16 cellular contexts compared by ENCODE assay signal in the genomic region with DNA sequence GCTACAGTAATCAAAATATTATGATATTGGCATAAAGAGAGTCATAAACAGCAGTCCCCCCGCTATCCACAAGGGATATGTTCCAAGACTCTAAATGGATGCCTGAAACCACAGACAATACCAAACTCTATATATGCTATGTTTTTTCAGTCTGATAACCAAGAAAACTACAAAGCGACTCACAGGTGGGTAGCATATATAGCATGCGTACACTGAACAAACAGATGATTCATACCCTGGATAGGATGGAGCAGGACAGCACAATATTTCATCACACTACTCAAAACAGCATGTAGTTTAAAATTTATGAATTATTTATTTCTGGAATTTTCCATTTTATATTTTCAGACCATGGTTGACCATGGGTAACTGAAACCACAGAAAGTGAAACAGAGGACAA.
A peak's percentile ranks its signal among the peaks of the same experiment; 100 is the strongest.
DNase-seq lines count a peak whose midpoint lies in the region; FAIRE-seq and TF ChIP-seq lines count a peak whose summit lies in the region.
"Had no signal": no experiment of that assay in that cellular context is flagged by ENCODE, and none has a peak within 500 bp of the region (broad histone marks: within the 10 kb centered on the region; RNA-seq: fewer than 3 reads in every experiment).

No MANE protein-coding gene starts in this region.

- H3K36me3 ChIP-seq in bronchial epithelial cell (ENCODE audit: control insufficient read depth, insufficient read depth, low read length) = no peaks in the 10 kb centered on the region
- H3K36me3 ChIP-seq in MM.1S (replicated peaks; ENCODE audit: insufficient read depth, low read length) = no peaks in the 10 kb centered on the region
- no peaks in the 10 kb centered on the region for H3K36me3 ChIP-seq in PC-9 (ENCODE audit: low read depth)
- H3K36me3 ChIP-seq: BLaER1 treated with 17β-estradiol and CSF1 and Interleukin-3, amounts not matched to agents 10 nM and 100 nM; HAP-1 had no signal

- intact Hi-C loops in PC-9 (cut with micrococcal nuclease; ENCODE audit: unreplicated experiment) = no loop called here

- no peak for FAIRE-seq in RCC 7860 (lab: Jason Lieb, UNC)
- FAIRE-seq in bronchial epithelial cell (lab: Jason Lieb, UNC) = no peak
- FAIRE-seq: H1 had no signal

- peak; percentile 71 for DNase-seq in ELR (ENCODE audit: low read depth)
- DNase-seq in HCEC 1CT = peak; percentile 41
- peak; percentile 11 for DNase-seq in RCC 7860 (ENCODE audit: low spot score)
- DNase-seq in bronchial epithelial cell (ENCODE audit: low read depth) = peak; percentile 76
- no peak for DNase-seq in putamen (ENCODE audit: low spot score)
- DNase-seq in NCI-H1105 treated with DMSO at 0.1 percent for 48 hours (lab: John Stamatoyannopoulos, UW) = no peak
- DNase-seq in MM.1S = no peak
- DNase-seq in PC-9 = no peak
- DNase-seq: CD8-positive, alpha-beta T cell; DMS 273 treated with DMSO at 0.1 percent for 48 hours; DMS79; GF-D8; KG1 had no signal

- CTCF ChIA-PET in PC-9 (lab: Charles Lee) = no interaction called here

- H3K4me2 ChIP-seq in MM.1S (ENCODE audit: low read depth, low read length) (no peak overlapping the region), PC-9 (no peak overlapping the region)
- H3K4me2 ChIP-seq: BLaER1 treated with 17β-estradiol and CSF1 and Interleukin-3, amounts not matched to agents 10 nM and 100 nM had no signal

- H2AFZ ChIP-seq in MM.1S (ENCODE audit: low read length) = no peak overlapping the region
- no peak overlapping the region for H2AFZ ChIP-seq in PC-9

- TF ChIP-seq CTCF in bronchial epithelial cell (IDR thresholded peaks at IDR 0.05; ENCODE audit: insufficient read depth, low read length, severe bottlenecking) (no peak), MM.1S (IDR thresholded peaks at IDR 0.05; ENCODE audit: low read length) (no peak), PC-9 (conservative IDR thresholded peaks at IDR 0.05) (no peak)

- H3K79me2 ChIP-seq in MM.1S (ENCODE audit: low read length) (no peaks in the 10 kb centered on the region), PC-9 (ENCODE audit: low read depth) (no peaks in the 10 kb centered on the region)

- H3K4me3 ChIP-seq in bronchial epithelial cell (ENCODE audit: low read depth, low read length) = no peak overlapping the region
- no peak overlapping the region for H3K4me3 ChIP-seq in MM.1S (ENCODE audit: low read length)
- H3K4me3 ChIP-seq in PC-9 = no peak overlapping the region
- H3K4me3 ChIP-seq: BLaER1 treated with 17β-estradiol and CSF1 and Interleukin-3, amounts not matched to agents 10 nM and 100 nM; HAP-1 had no signal

- H3K27me3 ChIP-seq in bronchial epithelial cell (ENCODE audit: control insufficient read depth, insufficient read depth, low read length) = no peaks in the 10 kb centered on the region
- no peaks in the 10 kb centered on the region for H3K27me3 ChIP-seq in MM.1S (replicated peaks; ENCODE audit: insufficient read depth, low read length)
- H3K27me3 ChIP-seq in PC-9 (ENCODE audit: insufficient read depth, low read depth) = no peaks in the 10 kb centered on the region
- H3K27me3 ChIP-seq: BLaER1 treated with 17β-estradiol and CSF1 and Interleukin-3, amounts not matched to agents 10 nM and 100 nM had no signal

- no peaks in the 10 kb centered on the region for H4K20me1 ChIP-seq in MM.1S (ENCODE audit: insufficient read depth, low read length)
- no peaks in the 10 kb centered on the region for H4K20me1 ChIP-seq in PC-9 (ENCODE audit: insufficient read depth)
- H4K20me1 ChIP-seq: BLaER1 treated with 17β-estradiol and CSF1 and Interleukin-3, amounts not matched to agents 10 nM and 100 nM had no signal

- no peak overlapping the region for H3K9ac ChIP-seq in MM.1S (ENCODE audit: low read length)
- H3K9ac ChIP-seq: BLaER1 treated with 17β-estradiol and CSF1 and Interleukin-3, amounts not matched to agents 10 nM and 100 nM had no signal

- H3K9me2 ChIP-seq in MM.1S (replicated peaks; ENCODE audit: insufficient read depth, low read length) (no peaks in the 10 kb centered on the region), PC-9 (ENCODE audit: insufficient read depth) (no peaks in the 10 kb centered on the region)

- H3K9me3 ChIP-seq in MM.1S (replicated peaks; ENCODE audit: insufficient read depth, low read length) = no peaks in the 10 kb centered on the region
- no peaks in the 10 kb centered on the region for H3K9me3 ChIP-seq in PC-9 (ENCODE audit: insufficient read depth, low read depth)
- H3K9me3 ChIP-seq: HAP-1 had no signal

- POLR2A ChIA-PET in PC-9 (lab: Charles Lee; ENCODE audit: unreplicated experiment) = no interaction called here

- H3K27ac ChIP-seq in MM.1S (ENCODE audit: low read length) = no peak overlapping the region
- H3K27ac ChIP-seq in PC-9 = no peak overlapping the region
- H3K27ac ChIP-seq: BLaER1 treated with 17β-estradiol and CSF1 and Interleukin-3, amounts not matched to agents 10 nM and 100 nM had no signal

- BruUV-seq in PC-9 (replicated peaks; lab: Mats Ljungman, UMichigan) = no TSS peak

- H3F3A ChIP-seq in MM.1S (ENCODE audit: insufficient read depth, low read length) (no peaks in the 10 kb centered on the region), PC-9 (ENCODE audit: insufficient read depth, low read depth) (no peaks in the 10 kb centered on the region)

- no peaks in the 10 kb centered on the region for H3K4me1 ChIP-seq in MM.1S (ENCODE audit: low read length)
- H3K4me1 ChIP-seq in PC-9 (replicated peaks; ENCODE audit: insufficient read depth) = no peaks in the 10 kb centered on the region
- H3K4me1 ChIP-seq: BLaER1 treated with 17β-estradiol and CSF1 and Interleukin-3, amounts not matched to agents 10 nM and 100 nM; HAP-1 had no signal

Comparison
In these comparisons a context has a peak if more than half of its experiments do, and no peak if none do; other contexts are left out.
1. DNase-seq: peak in ELR (single experiment), HCEC 1CT (single experiment), RCC 7860 (single experiment) and bronchial epithelial cell (single experiment); none in putamen (single experiment), NCI-H1105 treated with DMSO at 0.1 percent for 48 hours (single experiment), MM.1S (single experiment) and PC-9 (0 of 2).